Comparison of ENCODE assay signal across 20 cellular contexts in genomic region chr10:132166216-132166950, GRCh38.
"Had no signal": no experiment of that assay in that cellular context is flagged by ENCODE, and none has a peak within 500 bp of the region (broad histone marks: within the 10 kb centered on the region; RNA-seq: fewer than 3 reads in every experiment).

No MANE protein-coding gene starts in this region.

- H3K36me3 ChIP-seq: gastrocnemius medialis, neutrophil had no signal

- H3K9me3 ChIP-seq: gastrocnemius medialis, heart left ventricle, mucosa of descending colon, neutrophil, SK-N-SH, stomach had no signal

- H3K36me3 Mint-ChIP-seq: activated naive CD8-positive, alpha-beta T cell treated with anti-CD3 and anti-CD28 coated beads, Interleukin-2, amount 10 ng/mL, durations not matched to agents 7 days and 5 days; naive B cell; type B pancreatic cell had no signal

- DNase-seq: activated CD4-positive, alpha-beta T cell treated with anti-CD3 and anti-CD28 coated beads for 1 hour; activated CD4-positive, alpha-beta T cell treated with anti-CD3 and anti-CD28 coated beads, Interleukin-2, amount 50 U/mL, for 48 hours; activated naive CD8-positive, alpha-beta T cell treated with anti-CD3 and anti-CD28 coated beads, Interleukin-2, amount 10 ng/mL, durations not matched to agents 7 days and 5 days; amygdala; cortex of kidney; effector CD4-positive, alpha-beta T cell; gastrocnemius medialis; kidney; mesenchymal stem cell; naive B cell; retina; SK-N-SH; stimulated activated CD4-positive, alpha-beta T cell treated with anti-CD3 and anti-CD28 coated beads, Interleukin-15, amount 100 ng/mL, for 24 hours; stimulated activated CD4-positive, alpha-beta T cell treated with anti-CD3 and anti-CD28 coated beads, Interleukin-2, amount 100 ng/mL, for 48 hours; stomach had no signal

- ATAC-seq: gastrocnemius medialis, heart left ventricle, mucosa of descending colon had no signal

- H3K27me3 ChIP-seq: gastrocnemius medialis, heart left ventricle had no signal

- H3K27ac ChIP-seq: gastrocnemius medialis, heart left ventricle, neutrophil, stomach had no signal

- H3K27ac Mint-ChIP-seq: activated naive CD8-positive, alpha-beta T cell treated with anti-CD3 and anti-CD28 coated beads, Interleukin-2, amount 10 ng/mL, durations not matched to agents 7 days and 5 days; type B pancreatic cell had no signal

- H3K4me3 ChIP-seq: gastrocnemius medialis, heart left ventricle, mucosa of descending colon, stomach had no signal

- H3K27me3 Mint-ChIP-seq: activated naive CD8-positive, alpha-beta T cell treated with anti-CD3 and anti-CD28 coated beads, Interleukin-2, amount 10 ng/mL, durations not matched to agents 7 days and 5 days had no signal

- H3K4me3 Mint-ChIP-seq: activated naive CD8-positive, alpha-beta T cell treated with anti-CD3 and anti-CD28 coated beads, Interleukin-2, amount 10 ng/mL, durations not matched to agents 7 days and 5 days; central memory CD8-positive, alpha-beta T cell; type B pancreatic cell had no signal

- H3K9me3 Mint-ChIP-seq: activated naive CD8-positive, alpha-beta T cell treated with anti-CD3 and anti-CD28 coated beads, Interleukin-2, amount 10 ng/mL, durations not matched to agents 7 days and 5 days; central memory CD8-positive, alpha-beta T cell; naive B cell; type B pancreatic cell had no signal
